In the genomic region with DNA sequence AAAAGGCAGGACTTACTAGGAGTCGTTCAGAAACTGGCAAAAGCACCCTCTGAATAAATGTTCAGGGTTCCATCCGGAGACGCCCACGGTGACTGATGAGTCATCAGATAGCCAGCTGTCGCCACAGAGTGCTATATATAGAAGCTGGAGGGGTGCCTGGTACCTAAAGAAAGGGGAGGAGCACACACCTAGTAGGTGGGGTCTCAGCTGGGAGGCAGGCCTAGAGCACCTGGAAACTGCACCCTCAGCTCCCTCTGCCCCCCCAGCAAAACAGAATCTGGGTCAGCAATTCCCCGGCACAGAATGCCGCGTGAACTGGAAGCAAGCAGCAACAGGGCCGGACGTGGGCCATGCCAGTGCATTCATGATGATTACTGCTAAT, we compare ENCODE assay signal across 1 cellular context.
TF ChIP-seq lines count a peak whose summit lies in the region.

No MANE protein-coding gene starts in this region.

TF ChIP-seq in K562, 482 proteins besides CTCF, POLR2A, EP300 and RAD21 (continued from another document and continues in another):
- TF ChIP-seq, protein P1, sequence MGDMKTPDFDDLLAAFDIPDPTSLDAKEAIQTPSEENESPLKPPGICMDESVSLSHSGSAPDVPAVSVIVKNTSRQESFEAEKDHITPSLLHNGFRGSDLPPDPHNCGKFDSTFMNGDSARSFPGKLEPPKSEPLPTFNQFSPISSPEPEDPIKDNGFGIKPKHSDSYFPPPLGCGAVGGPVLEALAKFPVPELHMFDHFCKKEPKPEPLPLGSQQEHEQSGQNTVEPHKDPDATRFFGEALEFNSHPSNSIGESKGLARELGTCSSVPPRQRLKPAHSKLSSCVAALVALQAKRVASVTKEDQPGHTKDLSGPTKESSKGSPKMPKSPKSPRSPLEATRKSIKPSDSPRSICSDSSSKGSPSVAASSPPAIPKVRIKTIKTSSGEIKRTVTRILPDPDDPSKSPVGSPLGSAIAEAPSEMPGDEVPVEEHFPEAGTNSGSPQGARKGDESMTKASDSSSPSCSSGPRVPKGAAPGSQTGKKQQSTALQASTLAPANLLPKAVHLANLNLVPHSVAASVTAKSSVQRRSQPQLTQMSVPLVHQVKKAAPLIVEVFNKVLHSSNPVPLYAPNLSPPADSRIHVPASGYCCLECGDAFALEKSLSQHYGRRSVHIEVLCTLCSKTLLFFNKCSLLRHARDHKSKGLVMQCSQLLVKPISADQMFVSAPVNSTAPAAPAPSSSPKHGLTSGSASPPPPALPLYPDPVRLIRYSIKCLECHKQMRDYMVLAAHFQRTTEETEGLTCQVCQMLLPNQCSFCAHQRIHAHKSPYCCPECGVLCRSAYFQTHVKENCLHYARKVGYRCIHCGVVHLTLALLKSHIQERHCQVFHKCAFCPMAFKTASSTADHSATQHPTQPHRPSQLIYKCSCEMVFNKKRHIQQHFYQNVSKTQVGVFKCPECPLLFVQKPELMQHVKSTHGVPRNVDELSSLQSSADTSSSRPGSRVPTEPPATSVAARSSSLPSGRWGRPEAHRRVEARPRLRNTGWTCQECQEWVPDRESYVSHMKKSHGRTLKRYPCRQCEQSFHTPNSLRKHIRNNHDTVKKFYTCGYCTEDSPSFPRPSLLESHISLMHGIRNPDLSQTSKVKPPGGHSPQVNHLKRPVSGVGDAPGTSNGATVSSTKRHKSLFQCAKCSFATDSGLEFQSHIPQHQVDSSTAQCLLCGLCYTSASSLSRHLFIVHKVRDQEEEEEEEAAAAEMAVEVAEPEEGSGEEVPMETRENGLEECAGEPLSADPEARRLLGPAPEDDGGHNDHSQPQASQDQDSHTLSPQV (IDR thresholded peaks at IDR 0.05): peak; percentile 51
- TF ChIP-seq, protein P2, sequence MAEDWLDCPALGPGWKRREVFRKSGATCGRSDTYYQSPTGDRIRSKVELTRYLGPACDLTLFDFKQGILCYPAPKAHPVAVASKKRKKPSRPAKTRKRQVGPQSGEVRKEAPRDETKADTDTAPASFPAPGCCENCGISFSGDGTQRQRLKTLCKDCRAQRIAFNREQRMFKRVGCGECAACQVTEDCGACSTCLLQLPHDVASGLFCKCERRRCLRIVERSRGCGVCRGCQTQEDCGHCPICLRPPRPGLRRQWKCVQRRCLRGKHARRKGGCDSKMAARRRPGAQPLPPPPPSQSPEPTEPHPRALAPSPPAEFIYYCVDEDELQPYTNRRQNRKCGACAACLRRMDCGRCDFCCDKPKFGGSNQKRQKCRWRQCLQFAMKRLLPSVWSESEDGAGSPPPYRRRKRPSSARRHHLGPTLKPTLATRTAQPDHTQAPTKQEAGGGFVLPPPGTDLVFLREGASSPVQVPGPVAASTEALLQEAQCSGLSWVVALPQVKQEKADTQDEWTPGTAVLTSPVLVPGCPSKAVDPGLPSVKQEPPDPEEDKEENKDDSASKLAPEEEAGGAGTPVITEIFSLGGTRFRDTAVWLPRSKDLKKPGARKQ (CRISPR knock-in tag; IDR thresholded peaks at IDR 0.05): no peak
- TF ChIP-seq RFX5 (IDR thresholded peaks at IDR 0.05; ENCODE audit: low read depth, low read length) (peak; percentile 63), TEAD4 (IDR thresholded peaks at IDR 0.05; ENCODE audit: low read length) (peak; percentile 62), TEAD4 (CRISPR knock-in tag; IDR thresholded peaks at IDR 0.05; ENCODE audit: borderline replicate concordance) (no peak), FOSL1 (tag; conservative IDR thresholded peaks at IDR 0.05) (peak; percentile 95), POLR2AphosphoS5 (IDR thresholded peaks at IDR 0.05; ENCODE audit: control insufficient read depth, insufficient read depth, low read depth, low read length) (peak; percentile 46; the same call in 1 of the 2 replicates), ZNF23 (CRISPR knock-in tag; IDR thresholded peaks at IDR 0.05) (no peak), LEF1 (IDR thresholded peaks at IDR 0.05) (no peak), SNRNP70 (optimal IDR thresholded peaks at IDR 0.05; ENCODE audit: low read depth, low read length) (no peak), SMARCA5 (IDR thresholded peaks at IDR 0.05) (no peak), PHF20 (IDR thresholded peaks at IDR 0.05; ENCODE audit: partially characterized antibody) (no peak), ZNF780A (CRISPR knock-in tag; IDR thresholded peaks at IDR 0.05) (no peak), TCF7L2 (IDR thresholded peaks at IDR 0.05; ENCODE audit: low read depth, low read length) (no peak), MCM5 (IDR thresholded peaks at IDR 0.05; ENCODE audit: low read depth) (no peak), RBFOX2 (IDR thresholded peaks at IDR 0.05; ENCODE audit: low read depth, low read length) (no peak), NELFE (IDR thresholded peaks at IDR 0.05; ENCODE audit: insufficient read depth, insufficient read length) (no peak), ETV6 (IDR thresholded peaks at IDR 0.05; ENCODE audit: borderline replicate concordance in 1 of 2, low read depth in 2 of 2, low read length in 1 of 2) (no peak), ETV6 (CRISPR knock-in tag; IDR thresholded peaks at IDR 0.05; ENCODE audit: borderline replicate concordance) (no peak), HNRNPK (IDR thresholded peaks at IDR 0.05; ENCODE audit: low read depth, low read length, poor library complexity, severe bottlenecking) (no peak), ZNF197 (CRISPR knock-in tag; IDR thresholded peaks at IDR 0.05; ENCODE audit: low read depth) (no peak), NR3C1 (CRISPR knock-in tag; IDR thresholded peaks at IDR 0.05) (no peak), ZNF212 (CRISPR knock-in tag; IDR thresholded peaks at IDR 0.05) (no peak)
- TF ChIP-seq, protein P3, sequence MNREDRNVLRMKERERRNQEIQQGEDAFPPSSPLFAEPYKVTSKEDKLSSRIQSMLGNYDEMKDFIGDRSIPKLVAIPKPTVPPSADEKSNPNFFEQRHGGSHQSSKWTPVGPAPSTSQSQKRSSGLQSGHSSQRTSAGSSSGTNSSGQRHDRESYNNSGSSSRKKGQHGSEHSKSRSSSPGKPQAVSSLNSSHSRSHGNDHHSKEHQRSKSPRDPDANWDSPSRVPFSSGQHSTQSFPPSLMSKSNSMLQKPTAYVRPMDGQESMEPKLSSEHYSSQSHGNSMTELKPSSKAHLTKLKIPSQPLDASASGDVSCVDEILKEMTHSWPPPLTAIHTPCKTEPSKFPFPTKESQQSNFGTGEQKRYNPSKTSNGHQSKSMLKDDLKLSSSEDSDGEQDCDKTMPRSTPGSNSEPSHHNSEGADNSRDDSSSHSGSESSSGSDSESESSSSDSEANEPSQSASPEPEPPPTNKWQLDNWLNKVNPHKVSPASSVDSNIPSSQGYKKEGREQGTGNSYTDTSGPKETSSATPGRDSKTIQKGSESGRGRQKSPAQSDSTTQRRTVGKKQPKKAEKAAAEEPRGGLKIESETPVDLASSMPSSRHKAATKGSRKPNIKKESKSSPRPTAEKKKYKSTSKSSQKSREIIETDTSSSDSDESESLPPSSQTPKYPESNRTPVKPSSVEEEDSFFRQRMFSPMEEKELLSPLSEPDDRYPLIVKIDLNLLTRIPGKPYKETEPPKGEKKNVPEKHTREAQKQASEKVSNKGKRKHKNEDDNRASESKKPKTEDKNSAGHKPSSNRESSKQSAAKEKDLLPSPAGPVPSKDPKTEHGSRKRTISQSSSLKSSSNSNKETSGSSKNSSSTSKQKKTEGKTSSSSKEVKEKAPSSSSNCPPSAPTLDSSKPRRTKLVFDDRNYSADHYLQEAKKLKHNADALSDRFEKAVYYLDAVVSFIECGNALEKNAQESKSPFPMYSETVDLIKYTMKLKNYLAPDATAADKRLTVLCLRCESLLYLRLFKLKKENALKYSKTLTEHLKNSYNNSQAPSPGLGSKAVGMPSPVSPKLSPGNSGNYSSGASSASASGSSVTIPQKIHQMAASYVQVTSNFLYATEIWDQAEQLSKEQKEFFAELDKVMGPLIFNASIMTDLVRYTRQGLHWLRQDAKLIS (CRISPR knock-in tag; IDR thresholded peaks at IDR 0.05): no peak
- TF ChIP-seq, protein P4, sequence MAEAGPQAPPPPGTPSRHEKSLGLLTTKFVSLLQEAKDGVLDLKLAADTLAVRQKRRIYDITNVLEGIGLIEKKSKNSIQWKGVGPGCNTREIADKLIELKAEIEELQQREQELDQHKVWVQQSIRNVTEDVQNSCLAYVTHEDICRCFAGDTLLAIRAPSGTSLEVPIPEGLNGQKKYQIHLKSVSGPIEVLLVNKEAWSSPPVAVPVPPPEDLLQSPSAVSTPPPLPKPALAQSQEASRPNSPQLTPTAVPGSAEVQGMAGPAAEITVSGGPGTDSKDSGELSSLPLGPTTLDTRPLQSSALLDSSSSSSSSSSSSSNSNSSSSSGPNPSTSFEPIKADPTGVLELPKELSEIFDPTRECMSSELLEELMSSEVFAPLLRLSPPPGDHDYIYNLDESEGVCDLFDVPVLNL (CRISPR knock-in tag; IDR thresholded peaks at IDR 0.05; ENCODE audit: low read depth): no peak
- TF ChIP-seq, protein P5, sequence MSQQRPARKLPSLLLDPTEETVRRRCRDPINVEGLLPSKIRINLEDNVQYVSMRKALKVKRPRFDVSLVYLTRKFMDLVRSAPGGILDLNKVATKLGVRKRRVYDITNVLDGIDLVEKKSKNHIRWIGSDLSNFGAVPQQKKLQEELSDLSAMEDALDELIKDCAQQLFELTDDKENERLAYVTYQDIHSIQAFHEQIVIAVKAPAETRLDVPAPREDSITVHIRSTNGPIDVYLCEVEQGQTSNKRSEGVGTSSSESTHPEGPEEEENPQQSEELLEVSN (IDR thresholded peaks at IDR 0.05; ENCODE audit: borderline replicate concordance in 1 of 2, extremely low read depth in 1 of 2, insufficient read depth in 1 of 2, insufficient read length in 1 of 2, low read depth in 1 of 2, low read length in 1 of 2, poor library complexity in 1 of 2, severe bottlenecking in 1 of 2): no peak
- TF ChIP-seq, protein P6, sequence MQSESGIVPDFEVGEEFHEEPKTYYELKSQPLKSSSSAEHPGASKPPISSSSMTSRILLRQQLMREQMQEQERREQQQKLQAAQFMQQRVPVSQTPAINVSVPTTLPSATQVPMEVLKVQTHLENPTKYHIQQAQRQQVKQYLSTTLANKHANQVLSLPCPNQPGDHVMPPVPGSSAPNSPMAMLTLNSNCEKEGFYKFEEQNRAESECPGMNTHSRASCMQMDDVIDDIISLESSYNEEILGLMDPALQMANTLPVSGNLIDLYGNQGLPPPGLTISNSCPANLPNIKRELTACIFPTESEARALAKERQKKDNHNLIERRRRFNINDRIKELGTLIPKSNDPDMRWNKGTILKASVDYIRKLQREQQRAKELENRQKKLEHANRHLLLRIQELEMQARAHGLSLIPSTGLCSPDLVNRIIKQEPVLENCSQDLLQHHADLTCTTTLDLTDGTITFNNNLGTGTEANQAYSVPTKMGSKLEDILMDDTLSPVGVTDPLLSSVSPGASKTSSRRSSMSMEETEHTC (IDR thresholded peaks at IDR 0.05): no peak
- TF ChIP-seq, protein P7, sequence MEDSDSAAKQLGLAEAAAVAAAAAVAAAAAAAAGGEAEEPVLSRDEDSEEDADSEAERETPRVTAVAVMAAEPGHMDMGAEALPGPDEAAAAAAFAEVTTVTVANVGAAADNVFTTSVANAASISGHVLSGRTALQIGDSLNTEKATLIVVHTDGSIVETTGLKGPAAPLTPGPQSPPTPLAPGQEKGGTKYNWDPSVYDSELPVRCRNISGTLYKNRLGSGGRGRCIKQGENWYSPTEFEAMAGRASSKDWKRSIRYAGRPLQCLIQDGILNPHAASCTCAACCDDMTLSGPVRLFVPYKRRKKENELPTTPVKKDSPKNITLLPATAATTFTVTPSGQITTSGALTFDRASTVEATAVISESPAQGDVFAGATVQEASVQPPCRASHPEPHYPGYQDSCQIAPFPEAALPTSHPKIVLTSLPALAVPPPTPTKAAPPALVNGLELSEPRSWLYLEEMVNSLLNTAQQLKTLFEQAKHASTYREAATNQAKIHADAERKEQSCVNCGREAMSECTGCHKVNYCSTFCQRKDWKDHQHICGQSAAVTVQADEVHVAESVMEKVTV (CRISPR knock-in tag; IDR thresholded peaks at IDR 0.05): no peak
- TF ChIP-seq, protein P8, sequence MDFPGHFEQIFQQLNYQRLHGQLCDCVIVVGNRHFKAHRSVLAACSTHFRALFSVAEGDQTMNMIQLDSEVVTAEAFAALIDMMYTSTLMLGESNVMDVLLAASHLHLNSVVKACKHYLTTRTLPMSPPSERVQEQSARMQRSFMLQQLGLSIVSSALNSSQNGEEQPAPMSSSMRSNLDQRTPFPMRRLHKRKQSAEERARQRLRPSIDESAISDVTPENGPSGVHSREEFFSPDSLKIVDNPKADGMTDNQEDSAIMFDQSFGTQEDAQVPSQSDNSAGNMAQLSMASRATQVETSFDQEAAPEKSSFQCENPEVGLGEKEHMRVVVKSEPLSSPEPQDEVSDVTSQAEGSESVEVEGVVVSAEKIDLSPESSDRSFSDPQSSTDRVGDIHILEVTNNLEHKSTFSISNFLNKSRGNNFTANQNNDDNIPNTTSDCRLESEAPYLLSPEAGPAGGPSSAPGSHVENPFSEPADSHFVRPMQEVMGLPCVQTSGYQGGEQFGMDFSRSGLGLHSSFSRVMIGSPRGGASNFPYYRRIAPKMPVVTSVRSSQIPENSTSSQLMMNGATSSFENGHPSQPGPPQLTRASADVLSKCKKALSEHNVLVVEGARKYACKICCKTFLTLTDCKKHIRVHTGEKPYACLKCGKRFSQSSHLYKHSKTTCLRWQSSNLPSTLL (IDR thresholded peaks at IDR 0.05): no peak
- TF ChIP-seq, protein P9, sequence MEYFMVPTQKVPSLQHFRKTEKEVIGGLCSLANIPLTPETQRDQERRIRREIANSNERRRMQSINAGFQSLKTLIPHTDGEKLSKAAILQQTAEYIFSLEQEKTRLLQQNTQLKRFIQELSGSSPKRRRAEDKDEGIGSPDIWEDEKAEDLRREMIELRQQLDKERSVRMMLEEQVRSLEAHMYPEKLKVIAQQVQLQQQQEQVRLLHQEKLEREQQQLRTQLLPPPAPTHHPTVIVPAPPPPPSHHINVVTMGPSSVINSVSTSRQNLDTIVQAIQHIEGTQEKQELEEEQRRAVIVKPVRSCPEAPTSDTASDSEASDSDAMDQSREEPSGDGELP (CRISPR knock-in tag; IDR thresholded peaks at IDR 0.05; ENCODE audit: borderline replicate concordance): peak; percentile 93
